9 cellular contexts compared by ENCODE assay signal in the genomic region with DNA sequence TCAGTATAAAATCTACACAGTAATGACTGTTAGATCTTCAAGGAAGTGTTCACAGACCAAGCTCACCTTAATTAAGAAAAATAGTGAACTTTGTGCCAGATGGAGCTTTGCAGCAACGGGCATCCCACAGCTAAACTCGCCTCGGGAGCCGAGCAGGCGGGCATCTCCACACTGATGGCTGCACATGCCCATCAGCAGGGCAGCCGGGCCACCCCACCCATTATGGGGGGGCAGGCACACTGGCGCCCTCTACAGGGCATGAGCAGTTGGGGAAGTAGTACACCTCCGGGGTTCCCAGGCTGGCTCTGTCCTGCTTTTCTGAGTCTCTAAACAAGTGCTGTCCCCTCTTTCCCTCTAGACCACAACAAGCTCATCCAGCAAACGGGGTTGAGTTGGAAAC. TPM values are rescaled to one million over a fixed set of nuclear protein-coding genes. Genes with fewer than 3 reads are reported as not detected.
A peak's percentile ranks its signal among the peaks of the same experiment; 100 is the strongest.
DNase-seq lines count a peak whose midpoint lies in the region; ATAC-seq, FAIRE-seq and TF ChIP-seq lines count a peak whose summit lies in the region.
"Had no signal": no experiment of that assay in that cellular context is flagged by ENCODE, and none has a peak within 500 bp of the region (broad histone marks: within the 10 kb centered on the region; RNA-seq: fewer than 3 reads in every experiment).

No MANE protein-coding gene starts in this region.

- H3K79me2 ChIP-seq in osteoblast (ENCODE audit: insufficient read depth, low read length): no peaks in the 10 kb centered on the region

- H3K4me1 ChIP-seq in osteoblast (ENCODE audit: insufficient read depth, low read length) (no peaks in the 10 kb centered on the region), neuronal stem cell (ENCODE audit: control insufficient read depth in 2 of 2, insufficient read depth in 1 of 2, low read depth in 1 of 2, low read length in 2 of 2) (peaks cover 3 to 4% of the 10 kb centered on the region in 2 donors)
- H3K4me1 ChIP-seq: BLaER1 had no signal

- TF ChIP-seq CTCF in bronchial epithelial cell (IDR thresholded peaks at IDR 0.05; ENCODE audit: insufficient read depth, low read length, severe bottlenecking): peak; percentile 82
- peak; percentile 63 for TF ChIP-seq CTCF in osteoblast (IDR thresholded peaks at IDR 0.05; ENCODE audit: extremely low read depth, low read depth, low read length)

- H2BK12ac ChIP-seq in neuronal stem cell (ENCODE audit: low read length): no peak overlapping the region

- no peak overlapping the region for H2BK15ac ChIP-seq in neuronal stem cell (ENCODE audit: low read length)

- no peaks in the 10 kb centered on the region for H3K9me3 ChIP-seq in MG63
- no peaks in the 10 kb centered on the region for H3K9me3 ChIP-seq in osteoblast (ENCODE audit: low read depth, low read length)
- peaks cover 0 to 2% of the 10 kb centered on the region in 2 donors for H3K9me3 ChIP-seq in neuronal stem cell (replicated peaks in 1 of 2; ENCODE audit: control insufficient read depth in 2 of 2, insufficient read depth in 1 of 2, low read depth in 1 of 2, low read length in 2 of 2)
- H3K9me3 ChIP-seq: BLaER1 had no signal

- no peak overlapping the region for H4K8ac ChIP-seq in neuronal stem cell (ENCODE audit: low read depth, low read length)

- H2AK5ac ChIP-seq in neuronal stem cell (ENCODE audit: low read depth, low read length): no peak overlapping the region

- no peak overlapping the region for H3K18ac ChIP-seq in neuronal stem cell (ENCODE audit: low read length)

- no peaks in the 10 kb centered on the region for H4K20me1 ChIP-seq in osteoblast (ENCODE audit: insufficient read depth, low read length)
- H4K20me1 ChIP-seq: BLaER1 had no signal

- no peak overlapping the region for H2BK120ac ChIP-seq in neuronal stem cell (ENCODE audit: low read depth, low read length)

- H3K27ac ChIP-seq in osteoblast (ENCODE audit: low read depth, low read length) (no peak overlapping the region), neuronal stem cell (replicated peaks; ENCODE audit: low read length) (no peak overlapping the region)
- H3K27ac ChIP-seq: BLaER1 had no signal

- H3K4me2 ChIP-seq in osteoblast (ENCODE audit: insufficient read depth, low read length) (no peak overlapping the region), neuronal stem cell (ENCODE audit: insufficient read depth, low read length, poor library complexity, severe bottlenecking) (no peak overlapping the region)
- H3K4me2 ChIP-seq: BLaER1 had no signal

- no peak for FAIRE-seq in bronchial epithelial cell (lab: Jason Lieb, UNC)

- H3K79me1 ChIP-seq in neuronal stem cell (ENCODE audit: low read depth, low read length): no peaks in the 10 kb centered on the region

- no peak overlapping the region for H4K91ac ChIP-seq in neuronal stem cell (ENCODE audit: low read depth, low read length, poor library complexity)

- H3K36me3 ChIP-seq in MG63: peaks cover 40% of the 10 kb centered on the region
- H3K36me3 ChIP-seq in bronchial epithelial cell (ENCODE audit: control insufficient read depth, insufficient read depth, low read length): peaks cover 19% of the 10 kb centered on the region
- peaks cover 30% of the 10 kb centered on the region for H3K36me3 ChIP-seq in osteoblast (ENCODE audit: insufficient read depth, low read length)
- H3K36me3 ChIP-seq in neuronal stem cell (replicated peaks in 1 of 2; ENCODE audit: control insufficient read depth in 2 of 2, insufficient read depth in 2 of 2, low read length in 2 of 2): peaks cover 41 to 67% of the 10 kb centered on the region in 2 donors

- no peak for ATAC-seq in GM18520 (IDR thresholded peaks at IDR 0.05; ENCODE audit: unreplicated experiment)

- no peak overlapping the region for H3K4ac ChIP-seq in neuronal stem cell (ENCODE audit: low read length)

- H3K4me3 ChIP-seq in MG63 (no peak overlapping the region), bronchial epithelial cell (ENCODE audit: low read depth, low read length) (no peak overlapping the region), osteoblast (ENCODE audit: insufficient read depth, low read length) (no peak overlapping the region), neuronal stem cell (ENCODE audit: low read length in 2 of 2) (no peak overlapping the region)
- H3K4me3 ChIP-seq: BLaER1 had no signal

- no CpG with 5 or more reads among the region's 9 CpGs for WGBS in neuronal stem cell (ENCODE audit: extremely low coverage in 2 of 2, insufficient read length in 2 of 2, insufficient replicate concordance in 1 of 2), 2 donors

- no peak overlapping the region for H2AFZ ChIP-seq in osteoblast (ENCODE audit: low read length)
- no peak overlapping the region for H2AFZ ChIP-seq in neuronal stem cell (ENCODE audit: low read length)

- no peak overlapping the region for H2BK5ac ChIP-seq in neuronal stem cell (ENCODE audit: low read length)

- H3K14ac ChIP-seq in neuronal stem cell (ENCODE audit: low read length): no peak overlapping the region

- H3K23ac ChIP-seq in neuronal stem cell (ENCODE audit: low read depth, low read length, poor library complexity): no peak overlapping the region

- DNase-seq in DMS53 (lab: John Stamatoyannopoulos, UW) (peak; percentile 24), DMS53 treated with DMSO at 0.1 percent for 48 hours (lab: John Stamatoyannopoulos, UW; ENCODE audit: unreplicated experiment) (no peak), MG63 (peak; percentile 25), bronchial epithelial cell (ENCODE audit: low read depth) (no peak), osteoblast (ENCODE audit: insufficient read length, low spot score, missing footprints) (peak; percentile 78), neuronal stem cell (ENCODE audit: low spot score) (no peak), NCI-H1417 treated with DMSO at 0.1 percent for 48 hours (lab: John Stamatoyannopoulos, UW) (no peak)

- H3K9ac ChIP-seq in neuronal stem cell (ENCODE audit: low read depth, low read length, poor library complexity): no peak overlapping the region
- H3K9ac ChIP-seq: BLaER1 had no signal

- H3K27me3 ChIP-seq in MG63: no peaks in the 10 kb centered on the region
- H3K27me3 ChIP-seq in bronchial epithelial cell (ENCODE audit: control insufficient read depth, insufficient read depth, low read length): no peaks in the 10 kb centered on the region
- H3K27me3 ChIP-seq in osteoblast (ENCODE audit: insufficient read depth, low read length): no peaks in the 10 kb centered on the region
- H3K27me3 ChIP-seq in neuronal stem cell (ENCODE audit: control insufficient read depth in 3 of 3, insufficient read depth in 3 of 3, low read depth in 1 of 3, low read length in 3 of 3): no peaks in the 10 kb centered on the region
- H3K27me3 ChIP-seq: BLaER1 had no signal

RNA-seq across cellular contexts. Expression of a gene that starts 21.6 kb away (rescaled TPM):
- total RNA-seq in MG63 (2014; rRNA removed; shearing (Covaris generic); ENCODE audit: low replicate concordance): 7.8 and 29.1 TPM in 2 replicates
- total RNA-seq in bronchial epithelial cell: 20.1 and 32.1 TPM in 2 replicates
- 21.7 and 25.6 TPM in 2 replicates for total RNA-seq in osteoblast
- polyA plus RNA-seq in neuronal stem cell (2013, experiment 1 of 2): 31.8 TPM
- polyA plus RNA-seq in neuronal stem cell (2013, experiment 2 of 2): 30.2 TPM

RNA-seq across cellular contexts. Expression of a gene that starts 32.7 kb away (rescaled TPM):
- 0.22 and 0.99 TPM in 2 replicates for total RNA-seq in MG63 (2014; rRNA removed; shearing (Covaris generic); ENCODE audit: low replicate concordance)
- 1.0 and 2.6 TPM in 2 replicates for total RNA-seq in bronchial epithelial cell
- 10.1 and 11.8 TPM in 2 replicates for total RNA-seq in osteoblast
- polyA plus RNA-seq in neuronal stem cell (2013, experiment 1 of 2): 18.8 TPM
- 18.5 TPM for polyA plus RNA-seq in neuronal stem cell (2013, experiment 2 of 2)

Comparison
In these comparisons a context has a peak if more than half of its experiments do, and no peak if none do; other contexts are left out.
1. DNase-seq: peak in DMS53 (single experiment), MG63 (single experiment) and osteoblast (single experiment); none in DMS53 treated with DMSO at 0.1 percent for 48 hours (single experiment), bronchial epithelial cell (single experiment), neuronal stem cell (single experiment) and NCI-H1417 treated with DMSO at 0.1 percent for 48 hours (single experiment).